ENCODE assay signal across 8 cellular contexts in the genomic region with DNA sequence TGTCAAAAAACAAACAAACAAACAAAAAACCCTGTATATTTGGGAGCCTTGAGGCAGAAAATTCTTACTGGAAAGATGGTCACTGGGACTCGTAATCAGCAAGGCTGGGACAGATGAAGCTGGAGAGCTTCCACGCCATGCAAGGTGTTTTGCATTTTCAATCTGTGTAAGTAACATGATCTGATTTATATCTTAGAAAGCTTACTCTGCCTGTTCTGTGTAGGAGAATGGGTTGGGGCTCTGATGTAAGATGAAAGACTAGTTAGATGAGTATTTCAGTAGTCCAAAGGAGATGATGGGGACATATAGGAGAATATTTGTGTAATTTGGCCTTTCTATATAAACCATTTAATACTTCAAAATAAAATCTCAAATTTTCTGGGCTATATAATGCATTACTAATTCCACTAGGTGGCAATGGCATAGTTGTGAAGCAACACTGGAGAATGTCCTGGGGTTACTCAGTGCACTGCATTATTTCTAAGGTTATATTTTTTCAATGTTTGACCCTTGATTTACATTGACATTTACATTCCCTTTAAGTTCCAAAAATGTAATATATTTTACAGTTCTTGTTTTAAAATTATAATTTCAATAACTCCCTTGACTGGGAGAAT. TPM values are rescaled to one million over a fixed set of nuclear protein-coding genes. Genes with fewer than 3 reads are reported as not detected.
DNase-seq lines count a peak whose midpoint lies in the region; ATAC-seq and TF ChIP-seq lines count a peak whose summit lies in the region.

No MANE protein-coding gene starts in this region.

- POLR2A ChIA-PET in HCT116 (lab: Charles Lee) = no interaction called here
- POLR2A ChIA-PET in PC-3 (lab: Charles Lee; ENCODE audit: unreplicated experiment) = no interaction called here
- POLR2A ChIA-PET in activated CD4-positive, alpha-beta T cell treated with anti-CD3 and anti-CD28 coated beads, Interleukin-2, amount 10 ng/mL, durations not matched to agents 7 days and 5 days (lab: Charles Lee) = no interaction called here

- RAD21 ChIA-PET in HCT116 (lab: Charles Lee; ENCODE audit: low non-redundant PET in 1 of 2, low total read pairs in 2 of 2, uncharacterized antibody in 2 of 2, unreplicated experiment in 2 of 2) = no interaction called here

- intact Hi-C loops in HCT116 (cut with micrococcal nuclease) (loop anchor here (5.0 kb wide), 3 partner anchors 266 to 456 kb away; a partner anchor contains a TSS), PC-3 (cut with micrococcal nuclease) (loop anchor here (1.0 to 10.0 kb wide), 3 partner anchors 49 to 267 kb away; a partner anchor contains a TSS)

- no peak overlapping the region for H3K27ac Mint-ChIP-seq in activated CD4-positive, alpha-beta T cell treated with anti-CD3 and anti-CD28 coated beads, Interleukin-2, amount 10 ng/mL, durations not matched to agents 7 days and 5 days

- ATAC-seq in HCT116 (peak; percentile 85), PC-3 (peak; percentile 71), gastroesophageal sphincter (no peak), HG03280 (IDR thresholded peaks at IDR 0.05; ENCODE audit: unreplicated experiment) (no peak)

- TF ChIP-seq EP300 in gastroesophageal sphincter (IDR thresholded peaks at IDR 0.05) = no peak

- H3K79me2 ChIP-seq in HCT116 (ENCODE audit: insufficient read depth, low read length) (no peaks in the 10 kb centered on the region), PC-3 (ENCODE audit: low read length) (no peaks in the 10 kb centered on the region)

- peak; percentile 71 for TF ChIP-seq RAD21 in HCT116 (IDR thresholded peaks at IDR 0.05; ENCODE audit: low read depth)

- H3K27me3 ChIP-seq in HCT116 (ENCODE audit: insufficient read depth, low read length) = no peaks in the 10 kb centered on the region
- H3K27me3 ChIP-seq in PC-3 (ENCODE audit: low read length) = no peaks in the 10 kb centered on the region
- no peaks in the 10 kb centered on the region for H3K27me3 ChIP-seq in gastroesophageal sphincter

- no peak overlapping the region for H3K27ac ChIP-seq in HCT116 (ENCODE audit: low read depth, low read length)
- no peak overlapping the region for H3K27ac ChIP-seq in PC-3 (ENCODE audit: low read length)
- no peak overlapping the region for H3K27ac ChIP-seq in gastroesophageal sphincter

- H3K4me1 Mint-ChIP-seq in activated CD4-positive, alpha-beta T cell treated with anti-CD3 and anti-CD28 coated beads, Interleukin-2, amount 10 ng/mL, durations not matched to agents 7 days and 5 days = no peaks in the 10 kb centered on the region

- H3K9ac ChIP-seq in HCT116 (ENCODE audit: low read length) (no peak overlapping the region), PC-3 (ENCODE audit: low read length) (no peak overlapping the region)

- no TSS peak for BruUV-seq in HCT116 (replicated peaks; lab: Mats Ljungman, UMichigan)
- no TSS peak for BruUV-seq in PC-3 (replicated peaks; lab: Mats Ljungman, UMichigan)

- TF ChIP-seq CTCF in HCT116 (IDR thresholded peaks at IDR 0.05 in 2 of 3, conservative IDR thresholded peaks at IDR 0.05 in 1 of 3; ENCODE audit: borderline replicate concordance in 1 of 3, insufficient read depth in 1 of 3, low read depth in 2 of 3, low read length in 2 of 3) (peak; percentile 37 to 58 (median 51); a peak in 4 of 6 replicates), PC-3 (conservative IDR thresholded peaks at IDR 0.05; ENCODE audit: low read depth, low read length) (peak; percentile 63), gastroesophageal sphincter (IDR thresholded peaks at IDR 0.05) (peak; percentile 22 to 52 (median 34))

- DNase-seq in EH (ENCODE audit: low read depth) = peak; percentile 38
- DNase-seq in HCT116 (ENCODE audit: low read depth, low spot score) = no peak
- peak; percentile 50 for DNase-seq in PC-3
- no peak for DNase-seq in stimulated activated CD4-positive, alpha-beta T cell treated with anti-CD3 and anti-CD28 coated beads, Interleukin-4, amount 100 ng/mL, for 24 hours
- no peak for DNase-seq in activated CD4-positive, alpha-beta T cell treated with anti-CD3 and anti-CD28 coated beads, Interleukin-2, amount 10 ng/mL, durations not matched to agents 7 days and 5 days
- no peak for DNase-seq in T-helper 1 cell

- peak overlapping the region; percentile 39 for H2AFZ ChIP-seq in HCT116 (ENCODE audit: low read depth, low read length, poor library complexity, severe bottlenecking)
- H2AFZ ChIP-seq in PC-3 (ENCODE audit: low read length) = no peak overlapping the region

- H3F3A ChIP-seq in PC-3 (ENCODE audit: low read length, unreplicated experiment) = no peaks in the 10 kb centered on the region

- 38 to 42% methylated on average over 2 of the region's 2 CpGs for WGBS in gastroesophageal sphincter (ENCODE audit: low coverage in 1 of 2), 2 donors

- no peaks in the 10 kb centered on the region for H3K4me1 ChIP-seq in HCT116 (ENCODE audit: control insufficient read depth in 1 of 2, insufficient read depth in 2 of 2, low read length in 2 of 2)
- H3K4me1 ChIP-seq in PC-3 (ENCODE audit: insufficient read depth, low read length) = no peaks in the 10 kb centered on the region
- H3K4me1 ChIP-seq in gastroesophageal sphincter = no peaks in the 10 kb centered on the region

- no peaks in the 10 kb centered on the region for H3K36me3 ChIP-seq in HCT116 (ENCODE audit: control insufficient read depth in 1 of 2, insufficient read depth in 2 of 2, low read length in 2 of 2)
- H3K36me3 ChIP-seq in PC-3 (ENCODE audit: low read depth, low read length) = no peaks in the 10 kb centered on the region
- H3K36me3 ChIP-seq in gastroesophageal sphincter = no peaks in the 10 kb centered on the region

- H3K4me2 ChIP-seq in HCT116 (ENCODE audit: low read length) (no peak overlapping the region), PC-3 (ENCODE audit: low read length) (no peak overlapping the region)

- H3K27me3 Mint-ChIP-seq in activated CD4-positive, alpha-beta T cell treated with anti-CD3 and anti-CD28 coated beads, Interleukin-2, amount 10 ng/mL, durations not matched to agents 7 days and 5 days = peaks cover 8% of the 10 kb centered on the region

- H3K4me3 ChIP-seq in HCT116 (replicated peaks in 1 of 2; ENCODE audit: low read depth in 1 of 2, low read length in 2 of 2) (no peak overlapping the region), PC-3 (ENCODE audit: low read length) (no peak overlapping the region), gastroesophageal sphincter (no peak overlapping the region)

- no peaks in the 10 kb centered on the region for H3K9me3 ChIP-seq in HCT116 (ENCODE audit: control insufficient read depth in 1 of 2, insufficient read depth in 1 of 2, low read depth in 1 of 2, low read length in 2 of 2)
- no peaks in the 10 kb centered on the region for H3K9me3 ChIP-seq in PC-3 (ENCODE audit: low read length)
- H3K9me3 ChIP-seq in gastroesophageal sphincter = no peaks in the 10 kb centered on the region

- CTCF ChIA-PET in HCT116 (lab: Charles Lee) = no interaction called here
- CTCF ChIA-PET in PC-3 (lab: Charles Lee) = no interaction called here
- CTCF ChIA-PET in activated CD4-positive, alpha-beta T cell treated with anti-CD3 and anti-CD28 coated beads, Interleukin-2, amount 10 ng/mL, durations not matched to agents 7 days and 5 days (lab: Charles Lee) = no interaction called here

- H3K9me2 ChIP-seq in HCT116 (ENCODE audit: insufficient read depth) (no peaks in the 10 kb centered on the region), PC-3 (replicated peaks; ENCODE audit: low read length) (no peaks in the 10 kb centered on the region)

- H3K4me3 Mint-ChIP-seq in activated CD4-positive, alpha-beta T cell treated with anti-CD3 and anti-CD28 coated beads, Interleukin-2, amount 10 ng/mL, durations not matched to agents 7 days and 5 days = no peak overlapping the region

- H3K36me3 Mint-ChIP-seq in activated CD4-positive, alpha-beta T cell treated with anti-CD3 and anti-CD28 coated beads, Interleukin-2, amount 10 ng/mL, durations not matched to agents 7 days and 5 days (ENCODE audit: low read depth) = no peaks in the 10 kb centered on the region

- H3K9me3 Mint-ChIP-seq in activated CD4-positive, alpha-beta T cell treated with anti-CD3 and anti-CD28 coated beads, Interleukin-2, amount 10 ng/mL, durations not matched to agents 7 days and 5 days = no peaks in the 10 kb centered on the region

- H4K20me1 ChIP-seq in HCT116 (ENCODE audit: insufficient read depth) (no peaks in the 10 kb centered on the region), PC-3 (ENCODE audit: low read length) (no peaks in the 10 kb centered on the region)

- TF ChIP-seq POLR2A in HCT116 (IDR thresholded peaks at IDR 0.05; ENCODE audit: borderline replicate concordance, extremely low read depth, insufficient read depth, insufficient read length) (no peak), gastroesophageal sphincter (IDR thresholded peaks at IDR 0.05) (no peak)

TF ChIP-seq in HCT116, 20 proteins besides CTCF, POLR2A, EP300 and RAD21 (continues in another document):
- TF ChIP-seq YY1 (IDR thresholded peaks at IDR 0.05; ENCODE audit: extremely low read depth, insufficient replicate concordance, low read depth, low read length) = no peak
- no peak for TF ChIP-seq ELF1 (IDR thresholded peaks at IDR 0.05; ENCODE audit: borderline replicate concordance, low read depth)
- TF ChIP-seq EGR1 (IDR thresholded peaks at IDR 0.05; ENCODE audit: low read depth) = no peak
- TF ChIP-seq POLR2AphosphoS5 (IDR thresholded peaks at IDR 0.05; ENCODE audit: low read depth, low read length) = no peak
- TF ChIP-seq, protein P1, sequence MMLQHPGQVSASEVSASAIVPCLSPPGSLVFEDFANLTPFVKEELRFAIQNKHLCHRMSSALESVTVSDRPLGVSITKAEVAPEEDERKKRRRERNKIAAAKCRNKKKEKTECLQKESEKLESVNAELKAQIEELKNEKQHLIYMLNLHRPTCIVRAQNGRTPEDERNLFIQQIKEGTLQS (IDR thresholded peaks at IDR 0.05) = no peak
- TF ChIP-seq ZNF274 (IDR thresholded peaks at IDR 0.05; ENCODE audit: low read depth, low read length) = no peak
- no peak for TF ChIP-seq SP1 (IDR thresholded peaks at IDR 0.05; ENCODE audit: low read depth)
- TF ChIP-seq EZH2phosphoT487 (IDR thresholded peaks at IDR 0.05; ENCODE audit: borderline replicate concordance) = no peak

RNA-seq across cellular contexts. Expression of a gene that starts 21.9 kb away (rescaled TPM):
- total RNA-seq in HCT116 (2021; ENCODE audit: unreplicated experiment) (5.5 TPM), PC-3 (2014; rRNA removed) (1.7 and 2.1 TPM in 2 replicates), gastroesophageal sphincter (1 to 10 TPM; 2.7 to 10.0 (median 3.4) TPM)
- polyA plus RNA-seq in HCT116 (2012) = 1.0 and 1.1 TPM in 2 replicates
- total RNA-seq in activated CD4-positive, alpha-beta T cell treated with anti-CD3 and anti-CD28 coated beads, Interleukin-2, amount 10 ng/mL, durations not matched to agents 7 days and 5 days = 1 to 10 TPM; 8.1 TPM

Comparison
In these comparisons a context has a peak if more than half of its experiments do, and no peak if none do; other contexts are left out.
1. DNase-seq: peak in EH (single experiment) and PC-3 (single experiment); none in HCT116 (single experiment), stimulated activated CD4-positive, alpha-beta T cell treated with anti-CD3 and anti-CD28 coated beads, Interleukin-4, amount 100 ng/mL, for 24 hours (single experiment), activated CD4-positive, alpha-beta T cell treated with anti-CD3 and anti-CD28 coated beads, Interleukin-2, amount 10 ng/mL, durations not matched to agents 7 days and 5 days (single experiment) and T-helper 1 cell (0 of 5).
2. ATAC-seq: peak in HCT116 (single experiment) and PC-3 (single experiment); none in gastroesophageal sphincter (single experiment) and HG03280 (single experiment).
3. Peak in every context shown above with its lines, with median percentiles within 50 percentile points of each other: CTCF ChIP-seq.